17 cellular contexts compared by ENCODE assay signal in the genomic region with DNA sequence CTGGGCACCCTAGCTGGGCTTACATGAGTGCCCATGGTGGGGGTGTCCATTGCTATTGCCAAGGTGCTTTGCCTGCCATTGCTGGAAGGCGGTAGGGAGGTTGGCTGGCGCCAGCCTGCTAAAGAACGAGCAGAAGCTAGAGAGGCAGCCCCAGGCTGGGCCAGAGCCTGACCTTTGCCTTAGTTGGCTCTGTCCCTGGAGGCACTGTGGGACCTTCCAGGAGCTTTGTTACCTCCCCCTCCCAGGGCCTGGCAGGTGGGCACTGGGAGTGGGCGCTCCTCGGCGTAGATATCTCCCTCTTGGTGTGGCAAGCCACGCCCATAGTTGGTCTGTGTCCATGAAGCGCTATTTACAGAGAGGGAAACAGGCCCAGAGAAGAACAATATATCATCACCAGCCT. TPM values are rescaled to one million over a fixed set of nuclear protein-coding genes. Genes with fewer than 3 reads are reported as not detected.
A peak's percentile ranks its signal among the peaks of the same experiment; 100 is the strongest.
DNase-seq lines count a peak whose midpoint lies in the region; ATAC-seq and TF ChIP-seq lines count a peak whose summit lies in the region.
"Had no signal": no experiment of that assay in that cellular context is flagged by ENCODE, and none has a peak within 500 bp of the region (broad histone marks: within the 10 kb centered on the region; RNA-seq: fewer than 3 reads in every experiment).

No MANE protein-coding gene starts in this region.

- H3K4me1 Mint-ChIP-seq in nephron, result peaks cover 16% of the 10 kb centered on the region

- H3K9me3 ChIP-seq in cardiac muscle cell (ENCODE audit: low read depth) (no peaks in the 10 kb centered on the region), SJCRH30 (replicated peaks) (no peaks in the 10 kb centered on the region)

- no peak overlapping the region for H3K4me3 ChIP-seq in cardiac muscle cell
- H3K4me3 ChIP-seq in SJCRH30, result no peak overlapping the region

- H3K4me1 ChIP-seq in cardiac muscle cell (ENCODE audit: low read depth) (peaks cover 19% of the 10 kb centered on the region), SJCRH30 (peaks cover 10% of the 10 kb centered on the region)

- H3K4me3 Mint-ChIP-seq in nephron, result peak overlapping the region; percentile 51 to 86 (median 84)
- H3K4me3 Mint-ChIP-seq: activated CD8-positive, alpha-beta memory T cell treated with anti-CD3 and anti-CD28 coated beads, Interleukin-2, amount 10 ng/mL, durations not matched to agents 7 days and 5 days; activated naive CD4-positive, alpha-beta T cell treated with anti-CD3 and anti-CD28 coated beads, Interleukin-2, amount 50 U/mL, for 24 hours; immature natural killer cell had no signal

- no peak overlapping the region for H3K27ac Mint-ChIP-seq in nephron
- H3K27ac Mint-ChIP-seq: activated CD8-positive, alpha-beta memory T cell treated with anti-CD3 and anti-CD28 coated beads, Interleukin-2, amount 10 ng/mL, durations not matched to agents 7 days and 5 days; activated naive CD4-positive, alpha-beta T cell treated with anti-CD3 and anti-CD28 coated beads, Interleukin-2, amount 50 U/mL, for 24 hours had no signal

- no peak for ATAC-seq in HG02840 (IDR thresholded peaks at IDR 0.05; ENCODE audit: low FRiP score, unreplicated experiment)
- ATAC-seq: activated CD8-positive, alpha-beta memory T cell treated with anti-CD3 and anti-CD28 coated beads, Interleukin-2, amount 10 ng/mL, durations not matched to agents 7 days and 5 days; HCT116; naive thymus-derived CD4-positive, alpha-beta T cell; sciatic nerve; SK-N-SH treated with all-trans-retinoic acid at 6 μM for 48 hours had no signal

- peaks cover 7% of the 10 kb centered on the region for H3K36me3 ChIP-seq in cardiac muscle cell
- 0 out of 2 replicates have a peak, but pooled peaks cover 10% of the 10 kb centered on the region for H3K36me3 ChIP-seq in SJCRH30

- DNase-seq in Ammon's horn (ENCODE audit: low spot score), result peak; percentile 33
- peak; percentile 97 for DNase-seq in NCI-H2029 treated with DMSO at 0.1 percent for 48 hours (lab: John Stamatoyannopoulos, UW)
- DNase-seq in cardiac muscle cell (ENCODE audit: low read depth in 1 of 2, low spot score in 1 of 2), result no peak
- no peak for DNase-seq in HT-29 (ENCODE audit: low spot score)
- no peak for DNase-seq in SJCRH30
- DNase-seq in activated effector memory CD4-positive, alpha-beta T cell treated with Interleukin-2 at 50 U/mL for 16 hours, result no peak
- DNase-seq: activated CD8-positive, alpha-beta memory T cell treated with anti-CD3 and anti-CD28 coated beads, Interleukin-2, amount 10 ng/mL, durations not matched to agents 7 days and 5 days; foreskin melanocyte; immature natural killer cell; Karpas-422; naive thymus-derived CD4-positive, alpha-beta T cell had no signal

- peaks cover 9% of the 10 kb centered on the region for H3K36me3 Mint-ChIP-seq in nephron (ENCODE audit: low read depth)
- H3K36me3 Mint-ChIP-seq: activated CD8-positive, alpha-beta memory T cell treated with anti-CD3 and anti-CD28 coated beads, Interleukin-2, amount 10 ng/mL, durations not matched to agents 7 days and 5 days; activated naive CD4-positive, alpha-beta T cell treated with anti-CD3 and anti-CD28 coated beads, Interleukin-2, amount 50 U/mL, for 24 hours; immature natural killer cell; naive thymus-derived CD4-positive, alpha-beta T cell had no signal

- TF ChIP-seq CTCF in cardiac muscle cell (IDR thresholded peaks at IDR 0.05; ENCODE audit: low read depth, low read length), result no peak
- no peak for TF ChIP-seq CTCF in nephron (IDR thresholded peaks at IDR 0.05; ENCODE audit: unreplicated experiment in 3 of 3)

- no peaks in the 10 kb centered on the region for H3K27me3 Mint-ChIP-seq in nephron (ENCODE audit: low read depth)
- H3K27me3 Mint-ChIP-seq: activated CD8-positive, alpha-beta memory T cell treated with anti-CD3 and anti-CD28 coated beads, Interleukin-2, amount 10 ng/mL, durations not matched to agents 7 days and 5 days; activated naive CD4-positive, alpha-beta T cell treated with anti-CD3 and anti-CD28 coated beads, Interleukin-2, amount 50 U/mL, for 24 hours; naive thymus-derived CD4-positive, alpha-beta T cell had no signal

- H3K27ac ChIP-seq in cardiac muscle cell (peak overlapping the region; percentile 32), SJCRH30 (no peak overlapping the region)

- H3K27me3 ChIP-seq in cardiac muscle cell, result no peaks in the 10 kb centered on the region
- H3K27me3 ChIP-seq in SJCRH30, result no peaks in the 10 kb centered on the region

- H3K9me3 Mint-ChIP-seq in nephron, result no peaks in the 10 kb centered on the region
- H3K9me3 Mint-ChIP-seq: activated naive CD4-positive, alpha-beta T cell treated with anti-CD3 and anti-CD28 coated beads, Interleukin-2, amount 50 U/mL, for 24 hours; immature natural killer cell; naive thymus-derived CD4-positive, alpha-beta T cell had no signal

RNA-seq across cellular contexts. Expression of a gene that starts 2.3 kb away (rescaled TPM):
- 22.4 and 30.4 TPM in 2 replicates for total RNA-seq in cardiac muscle cell
- 28.7 and 31.3 TPM in 2 replicates for polyA plus RNA-seq in cardiac muscle cell
- 2.4 and 3.2 TPM in 2 replicates for total RNA-seq in HT-29 (2014; rRNA removed; shearing (Covaris generic))
- total RNA-seq in SJCRH30 (2014; rRNA removed; shearing (Covaris generic)), result 6.8 and 8.0 TPM in 2 replicates

RNA-seq across cellular contexts. Expression of a gene that starts 28.1 kb away (rescaled TPM):
- 34.6 and 42.2 TPM in 2 replicates for total RNA-seq in cardiac muscle cell
- polyA plus RNA-seq in cardiac muscle cell, result 22.7 and 31.0 TPM in 2 replicates
- total RNA-seq in HT-29 (2014; rRNA removed; shearing (Covaris generic)), result 91.3 and 110 TPM in 2 replicates
- total RNA-seq in SJCRH30 (2014; rRNA removed; shearing (Covaris generic)), result 48.6 and 55.6 TPM in 2 replicates

RNA-seq across cellular contexts. Expression of a gene that starts 28.2 kb away (rescaled TPM):
- 90.1 and 126 TPM in 2 replicates for total RNA-seq in cardiac muscle cell
- polyA plus RNA-seq in cardiac muscle cell, result 120 and 145 TPM in 2 replicates
- 35.7 and 37.7 TPM in 2 replicates for total RNA-seq in HT-29 (2014; rRNA removed; shearing (Covaris generic))
- 47.7 and 57.4 TPM in 2 replicates for total RNA-seq in SJCRH30 (2014; rRNA removed; shearing (Covaris generic))

Comparison
In these comparisons a context has a peak if more than half of its experiments do, and no peak if none do; other contexts are left out.
1. DNase-seq: peak in Ammon's horn (single experiment) and NCI-H2029 treated with DMSO at 0.1 percent for 48 hours (single experiment); none in cardiac muscle cell (0 of 2), HT-29 (single experiment), SJCRH30 (0 of 2) and activated effector memory CD4-positive, alpha-beta T cell treated with Interleukin-2 at 50 U/mL for 16 hours (single experiment).